In genomic region chr20:4740774-4741431, GRCh38 we compare ENCODE assay signal across 9 cellular contexts. TPM values are rescaled to one million over a fixed set of nuclear protein-coding genes. Genes with fewer than 3 reads are reported as not detected.
DNase-seq lines count a peak whose midpoint lies in the region; ATAC-seq and TF ChIP-seq lines count a peak whose summit lies in the region.
"Had no signal": no experiment of that assay in that cellular context is flagged by ENCODE, and none has a peak within 500 bp of the region (broad histone marks: within the 10 kb centered on the region; RNA-seq: fewer than 3 reads in every experiment).

No MANE protein-coding gene starts in this region.

- H3K27me3 ChIP-seq in GM23248 (replicated peaks; ENCODE audit: insufficient read depth) (peaks cover 14% of the 10 kb centered on the region; the same call in 1 of the 2 replicates), right atrium auricular region (no peaks in the 10 kb centered on the region)

- DNase-seq in AML-193 (lab: John Stamatoyannopoulos, UW) (peak; percentile 25 to 26), GM23248 (peak; percentile 53), SK-MEL-5 (ENCODE audit: low read depth, low spot score) (peak; percentile 78), right atrium auricular region (ENCODE audit: low spot score) (no peak)
- DNase-seq in activated gamma-delta T cell treated with anti-CD3 and anti-CD28 coated beads, Interleukin-2, amount 50 U/mL, for 16 hours (ENCODE audit: low read depth), result peak; percentile 59
- DNase-seq in stimulated activated CD4-positive, alpha-beta T cell treated with anti-CD3 and anti-CD28 coated beads, Interleukin-1b, Interleukin-23, amount 100 ng/mL, for 4 hours (ENCODE audit: low read depth in 2 of 2), result peak; percentile 54 to 56

- H3K9ac ChIP-seq in GM23248, result no peak overlapping the region

- no peaks in the 10 kb centered on the region for H4K20me1 ChIP-seq in GM23248 (ENCODE audit: insufficient read depth)

- H3K9me2 ChIP-seq in GM23248 (ENCODE audit: insufficient read depth), result no peaks in the 10 kb centered on the region

- H3K36me3 ChIP-seq in GM23248 (ENCODE audit: low read depth) (no peaks in the 10 kb centered on the region), right atrium auricular region (no peaks in the 10 kb centered on the region)

- 6 to 9% methylated on average over 10 of the region's 10 CpGs for WGBS in GM23248 (ENCODE audit: low coverage in 1 of 2, low lambda C conversion rate in 2 of 2, missing lambda C conversion rate in 2 of 2), 2 experiments

- H3F3A ChIP-seq in GM23248 (ENCODE audit: insufficient read depth), result no peaks in the 10 kb centered on the region

- H3K27ac ChIP-seq in GM23248 (no peak overlapping the region), right atrium auricular region (no peak overlapping the region)
- H3K27ac ChIP-seq: skin epidermis had no signal

- no peaks in the 10 kb centered on the region for H3K79me2 ChIP-seq in GM23248 (ENCODE audit: insufficient read depth)

- H3K9me3 ChIP-seq in GM23248 (ENCODE audit: low read depth), result no peaks in the 10 kb centered on the region
- no peaks in the 10 kb centered on the region for H3K9me3 ChIP-seq in right atrium auricular region

- no peak for ATAC-seq in GM19397 (IDR thresholded peaks at IDR 0.05; ENCODE audit: unreplicated experiment)
- ATAC-seq in GM18861 (IDR thresholded peaks at IDR 0.05; ENCODE audit: unreplicated experiment), result no peak

- no peak overlapping the region for H2AFZ ChIP-seq in GM23248

- H3K4me1 ChIP-seq in GM23248 (ENCODE audit: insufficient read depth) (no peaks in the 10 kb centered on the region), right atrium auricular region (no peaks in the 10 kb centered on the region)

- H3K4me3 ChIP-seq in GM23248 (no peak overlapping the region), right atrium auricular region (no peak overlapping the region)
- H3K4me3 ChIP-seq: skin epidermis had no signal

- no peak overlapping the region for H3K4me2 ChIP-seq in GM23248 (ENCODE audit: unreplicated experiment)

- in situ Hi-C loops in GM23248 (cut with MboI), result loop anchor here (10.0 kb wide), 1 partner anchor 364 kb away; no protein-coding TSS in a partner anchor
- in situ Hi-C loops in SK-MEL-5 (cut with HindIII; ENCODE audit: low pct_unique_long_range_greater_than_20kb, low sequenced_read_pairs), result no loop called here

- TF ChIP-seq CTCF in right atrium auricular region (IDR thresholded peaks at IDR 0.05), result peak; percentile 58 to 85

RNA-seq across cellular contexts. Expression of gene PRND, which starts 19.2 kb away (rescaled TPM):
- not detected in 2 replicates for total RNA-seq in GM23248 (2014; rRNA removed; shearing (Covaris generic))
- polyA plus RNA-seq in GM23248 (2016; fragmentation: Nextera tagmentation; extraction: Ambion mirVana), result not detected in 2 replicates
- not detected in 2 replicates for total RNA-seq in SK-MEL-5 (2014; rRNA removed; shearing (Covaris generic))
- not detected in 2 replicates for polyA plus RNA-seq in SK-MEL-5 (2015; cell fraction: cytosol; rRNA removed)
- not detected in 2 replicates for polyA plus RNA-seq in SK-MEL-5 (2015; cell fraction: nucleus; rRNA removed)
- not detected for total RNA-seq in right atrium auricular region

RNA-seq across cellular contexts. Expression of gene PRNP, which starts 54.6 kb away (rescaled TPM):
- total RNA-seq in GM23248 (2014; rRNA removed; shearing (Covaris generic)), result 388 and 407 TPM in 2 replicates
- polyA plus RNA-seq in GM23248 (2016; fragmentation: Nextera tagmentation; extraction: Ambion mirVana), result 498 and 506 TPM in 2 replicates
- total RNA-seq in SK-MEL-5 (2014; rRNA removed; shearing (Covaris generic)), result 120 and 122 TPM in 2 replicates
- 212 and 251 TPM in 2 replicates for polyA plus RNA-seq in SK-MEL-5 (2015; cell fraction: cytosol; rRNA removed)
- 40.4 and 47.6 TPM in 2 replicates for polyA plus RNA-seq in SK-MEL-5 (2015; cell fraction: nucleus; rRNA removed)
- total RNA-seq in right atrium auricular region, result 100 to 1,000 TPM; 156 to 221 TPM
